16 cellular contexts compared by ENCODE assay signal in the genomic region with DNA sequence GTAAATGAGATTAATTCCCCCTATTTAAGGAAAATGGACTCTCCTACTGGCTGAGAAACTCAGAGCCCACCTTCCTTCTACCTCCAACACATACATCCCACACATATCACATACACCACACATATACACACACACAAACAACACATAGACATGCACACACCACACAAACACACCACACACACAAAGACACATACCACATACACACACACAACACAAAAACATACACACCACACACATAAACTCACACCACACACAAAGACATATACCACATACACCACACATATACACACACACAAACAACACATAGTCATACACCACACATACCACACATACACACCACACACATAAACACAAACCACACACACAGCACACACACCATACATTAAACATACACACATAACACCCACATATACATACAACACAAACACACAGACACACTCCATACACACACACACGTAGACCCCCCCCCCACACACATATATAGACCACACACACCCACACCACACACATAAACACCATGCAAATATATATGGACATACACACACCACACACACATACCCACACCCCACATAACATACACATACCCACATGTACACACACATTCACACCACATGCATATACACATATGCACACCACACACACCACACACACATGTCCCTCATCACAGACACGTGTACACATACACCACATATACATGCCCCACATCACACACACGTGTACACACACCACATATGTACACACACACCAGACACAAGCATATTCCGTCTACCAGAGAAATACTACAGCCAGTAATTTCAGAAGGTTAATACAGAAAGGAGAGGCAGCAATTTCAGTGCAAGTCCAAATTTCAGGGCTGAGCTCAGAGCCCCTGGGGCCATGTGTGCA.
"Had no signal": no experiment of that assay in that cellular context is flagged by ENCODE, and none has a peak within 500 bp of the region (broad histone marks: within the 10 kb centered on the region; RNA-seq: fewer than 3 reads in every experiment).

No MANE protein-coding gene starts in this region.

- H3K36me3 ChIP-seq: heart left ventricle, right atrium auricular region, tibial artery had no signal

- H3K36me3 Mint-ChIP-seq: naive thymus-derived CD8-positive, alpha-beta T cell; stimulated activated effector memory CD8-positive, alpha-beta T cell treated with anti-CD3 and anti-CD28 coated beads, Interleukin-12 subunit alpha, Interleukin-12 subunit beta, amount 100 ng/mL, for 72 hours had no signal

- H3K27ac Mint-ChIP-seq: endodermal cell; naive thymus-derived CD8-positive, alpha-beta T cell; stimulated activated effector memory CD8-positive, alpha-beta T cell treated with anti-CD3 and anti-CD28 coated beads, Interleukin-12 subunit alpha, Interleukin-12 subunit beta, amount 100 ng/mL, for 72 hours; stimulated activated naive CD8-positive, alpha-beta T cell treated with anti-CD3 and anti-CD28 coated beads, Interleukin-15, Interleukin-2, amounts not matched to agents 100 ng/mL and 50 ng/mL, for 24 hours had no signal

- DNase-seq: effector CD4-positive, alpha-beta T cell; endodermal cell; erythroblast; hippocampal formation; mesendoderm; naive thymus-derived CD8-positive, alpha-beta T cell; stimulated activated CD4-positive, alpha-beta T cell treated with anti-CD3 and anti-CD28 coated beads, Interleukin-4, amount 100 ng/mL, for 1 hour; stimulated activated CD8-positive, alpha-beta memory T cell treated with anti-CD3 and anti-CD28 coated beads, Interleukin-4, amount 100 ng/mL, for 48 hours had no signal

- H3K4me3 Mint-ChIP-seq: endodermal cell; naive thymus-derived CD8-positive, alpha-beta T cell; stimulated activated effector memory CD8-positive, alpha-beta T cell treated with anti-CD3 and anti-CD28 coated beads, Interleukin-12 subunit alpha, Interleukin-12 subunit beta, amount 100 ng/mL, for 72 hours; stimulated activated naive CD8-positive, alpha-beta T cell treated with anti-CD3 and anti-CD28 coated beads, Interleukin-15, Interleukin-2, amounts not matched to agents 100 ng/mL and 50 ng/mL, for 24 hours had no signal

- H3K4me3 ChIP-seq: coronary artery, heart left ventricle, right atrium auricular region, tibial artery had no signal

- H3K9me3 ChIP-seq: heart left ventricle, right atrium auricular region, tibial artery had no signal

- H3K27me3 Mint-ChIP-seq: naive thymus-derived CD8-positive, alpha-beta T cell; stimulated activated naive CD8-positive, alpha-beta T cell treated with anti-CD3 and anti-CD28 coated beads, Interleukin-15, Interleukin-2, amounts not matched to agents 100 ng/mL and 50 ng/mL, for 24 hours had no signal

- H3K27me3 ChIP-seq: right atrium auricular region, tibial artery had no signal

- FAIRE-seq: endothelial cell of umbilical vein, frontal cortex had no signal

- H3K27ac ChIP-seq: coronary artery, right atrium auricular region, tibial artery had no signal

- H3K4me1 ChIP-seq: tibial artery had no signal

- H3K9me3 Mint-ChIP-seq: endodermal cell; naive thymus-derived CD8-positive, alpha-beta T cell; stimulated activated effector memory CD8-positive, alpha-beta T cell treated with anti-CD3 and anti-CD28 coated beads, Interleukin-12 subunit alpha, Interleukin-12 subunit beta, amount 100 ng/mL, for 72 hours; stimulated activated naive CD8-positive, alpha-beta T cell treated with anti-CD3 and anti-CD28 coated beads, Interleukin-15, Interleukin-2, amounts not matched to agents 100 ng/mL and 50 ng/mL, for 24 hours had no signal

- H3K4me1 Mint-ChIP-seq: stimulated activated effector memory CD8-positive, alpha-beta T cell treated with anti-CD3 and anti-CD28 coated beads, Interleukin-12 subunit alpha, Interleukin-12 subunit beta, amount 100 ng/mL, for 72 hours had no signal
